34 cellular contexts compared by ENCODE assay signal in the genomic region with DNA sequence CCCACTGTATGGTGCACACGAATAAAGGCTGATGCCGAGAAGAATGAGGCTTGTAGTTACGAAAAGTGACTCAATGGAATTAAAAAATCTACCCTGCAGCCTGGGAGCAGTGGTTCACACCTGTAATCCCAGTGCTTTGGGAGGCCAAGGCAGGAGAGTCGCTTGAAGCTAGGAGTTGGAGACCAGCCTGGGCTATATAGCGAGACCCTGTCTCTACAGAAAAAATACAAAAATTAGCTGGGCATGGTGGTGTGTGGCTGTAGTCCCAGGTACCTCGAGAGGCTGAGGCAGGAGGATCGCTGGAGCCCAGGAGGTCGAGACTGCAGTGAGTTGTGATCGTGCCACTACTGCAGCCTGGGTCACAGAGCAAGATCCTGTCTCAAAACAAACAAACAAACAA. TPM values are rescaled to one million over a fixed set of nuclear protein-coding genes. Genes with fewer than 3 reads are reported as not detected.
DNase-seq lines count a peak whose midpoint lies in the region; ATAC-seq and TF ChIP-seq lines count a peak whose summit lies in the region.
"Had no signal": no experiment of that assay in that cellular context is flagged by ENCODE, and none has a peak within 500 bp of the region (broad histone marks: within the 10 kb centered on the region; RNA-seq: fewer than 3 reads in every experiment).

No MANE protein-coding gene starts in this region.

- intact Hi-C loops in cardiac septum (cut with DNase I): no loop called here
- intact Hi-C loops in Right ventricle myocardium superior (cut with DNase I): no loop called here

- no peak overlapping the region for H3K4me3 Mint-ChIP-seq in type B pancreatic cell
- H3K4me3 Mint-ChIP-seq: B cell; CD14-positive monocyte; CD4-positive, alpha-beta memory T cell; CD4-positive, alpha-beta T cell; CD4-positive, CD25-positive, alpha-beta regulatory T cell; CD8-positive, alpha-beta memory T cell; CD8-positive, alpha-beta T cell had no signal

- DNase-seq in cardiac septum (ENCODE audit: low spot score) (peak; percentile 64), Right ventricle myocardium superior (no peak), mesenteric fat pad (ENCODE audit: low spot score) (peak; percentile 37), type B pancreatic cell (ENCODE audit: extremely low spot score, unreplicated experiment) (peak; percentile 7), foreskin fibroblast (no peak)
- DNase-seq: 8988T; ACHN; AML-193; BE2C; C1 segment of cervical spinal cord; Caco-2; Calu3; CD4-positive, alpha-beta memory T cell; CD4-positive, alpha-beta T cell; CD4-positive, CD25-positive, alpha-beta regulatory T cell; CD8-positive, alpha-beta memory T cell; CD8-positive, alpha-beta T cell; COR-L47; DMS 273 treated with DMSO at 0.1 percent for 48 hours; DMS153; DMS53; DMS79; DMS79 treated with DMSO at 0.1 percent for 48 hours; DND-41; EL had no signal

- no peaks in the 10 kb centered on the region for H3K36me3 Mint-ChIP-seq in type B pancreatic cell
- H3K36me3 Mint-ChIP-seq: CD14-positive monocyte; CD4-positive, alpha-beta memory T cell; CD4-positive, CD25-positive, alpha-beta regulatory T cell; CD8-positive, alpha-beta memory T cell; CD8-positive, alpha-beta T cell had no signal

- H3K4me3 ChIP-seq in foreskin fibroblast (ENCODE audit: low read depth in 1 of 2, low read length in 2 of 2): no peak overlapping the region
- H3K4me3 ChIP-seq: A549; BLaER1; BLaER1 treated with 17β-estradiol and CSF1 and Interleukin-3, amounts not matched to agents 10 nM and 100 nM had no signal

- TF ChIP-seq CTCF in type B pancreatic cell (conservative IDR thresholded peaks at IDR 0.05) (no peak), foreskin fibroblast (IDR thresholded peaks at IDR 0.05; ENCODE audit: low read depth, low read length) (no peak)

- no peak overlapping the region for H3K27ac Mint-ChIP-seq in type B pancreatic cell
- H3K27ac Mint-ChIP-seq: B cell; CD14-positive monocyte; CD4-positive, alpha-beta T cell; CD8-positive, alpha-beta T cell had no signal

- H3K9me3 Mint-ChIP-seq in type B pancreatic cell: no peaks in the 10 kb centered on the region
- H3K9me3 Mint-ChIP-seq: CD4-positive, alpha-beta memory T cell; CD4-positive, alpha-beta T cell; CD8-positive, alpha-beta T cell had no signal

- peaks cover 13% of the 10 kb centered on the region for H3K27me3 Mint-ChIP-seq in type B pancreatic cell
- H3K27me3 Mint-ChIP-seq: B cell; CD4-positive, alpha-beta memory T cell; CD4-positive, alpha-beta T cell had no signal

- no peaks in the 10 kb centered on the region for H3K4me1 Mint-ChIP-seq in type B pancreatic cell (ENCODE audit: unreplicated experiment)

- no peak for ATAC-seq in Right ventricle myocardium superior (ENCODE audit: poor library complexity)
- ATAC-seq in HG03460 (IDR thresholded peaks at IDR 0.05; ENCODE audit: unreplicated experiment): no peak
- ATAC-seq: A549; CD8-positive, alpha-beta T cell had no signal

RNA-seq across cellular contexts. Expression of gene OPN1LW, which starts 11.7 kb away (rescaled TPM):
- not detected for total RNA-seq in cardiac septum
- total RNA-seq in Right ventricle myocardium superior: not detected
- not detected for total RNA-seq in mesenteric fat pad
- not detected in 2 replicates for total RNA-seq in type B pancreatic cell (ENCODE audit: low replicate concordance)
- total RNA-seq: A172; A673; B cell; Caco-2; Calu3; CD4-positive, alpha-beta memory T cell; CD4-positive, alpha-beta T cell; CD4-positive, CD25-positive, alpha-beta regulatory T cell; CD8-positive, alpha-beta memory T cell; CD8-positive, alpha-beta T cell; Daoy had no signal

RNA-seq across cellular contexts. Expression of gene MECP2, which starts 34.8 kb away (rescaled TPM):
- total RNA-seq in cardiac septum (37.6 TPM), Right ventricle myocardium superior (30.5 TPM), mesenteric fat pad (65.5 TPM), type B pancreatic cell (ENCODE audit: low replicate concordance) (32.0 and 37.7 TPM in 2 replicates)

RNA-seq across cellular contexts. Expression of gene OPN1MW, which starts 50.0 kb away (rescaled TPM):
- total RNA-seq in cardiac septum (not detected), Right ventricle myocardium superior (not detected), mesenteric fat pad (not detected), type B pancreatic cell (ENCODE audit: low replicate concordance) (not detected in 2 replicates)
- total RNA-seq: A172; A673; B cell; Caco-2; Calu3; CD4-positive, alpha-beta memory T cell; CD4-positive, alpha-beta T cell; CD4-positive, CD25-positive, alpha-beta regulatory T cell; CD8-positive, alpha-beta memory T cell; CD8-positive, alpha-beta T cell; Daoy had no signal

Comparison
In these comparisons a context has a peak if more than half of its experiments do, and no peak if none do; other contexts are left out.
1. DNase-seq: peak in cardiac septum (single experiment), mesenteric fat pad (single experiment) and type B pancreatic cell (single experiment); none in Right ventricle myocardium superior (single experiment) and foreskin fibroblast (0 of 2).